In genomic region chr12:29519585-29520182, GRCh38 we compare ENCODE assay signal across 8 cellular contexts. TPM values are rescaled to one million over a fixed set of nuclear protein-coding genes. Genes with fewer than 3 reads are reported as not detected.
DNase-seq lines count a peak whose midpoint lies in the region; ATAC-seq and TF ChIP-seq lines count a peak whose summit lies in the region.

No MANE protein-coding gene starts in this region.

- H3K36me3 ChIP-seq in heart left ventricle (peaks cover 0 to 48% (median 33%) of the 10 kb centered on the region in 9 donors), esophagus muscularis mucosa (peaks cover 10 to 56% (median 29%) of the 10 kb centered on the region in 4 donors), ovary (no peaks in the 10 kb centered on the region)

- ATAC-seq in heart left ventricle (no peak), Right ventricle myocardium inferior (no peak), HG02610 (IDR thresholded peaks at IDR 0.05; ENCODE audit: unreplicated experiment) (no peak), GM18870 (IDR thresholded peaks at IDR 0.05; ENCODE audit: unreplicated experiment) (no peak)

- TF ChIP-seq CTCF in heart left ventricle (IDR thresholded peaks at IDR 0.05) (peak; percentile 48 to 77 (median 66)), esophagus muscularis mucosa (IDR thresholded peaks at IDR 0.05) (peak; percentile 51 to 63 (median 57)), ovary (IDR thresholded peaks at IDR 0.05) (peak; percentile 18 to 59 (median 52))

- TF ChIP-seq POLR2A in heart left ventricle (IDR thresholded peaks at IDR 0.05) (no peak), esophagus muscularis mucosa (IDR thresholded peaks at IDR 0.05; ENCODE audit: low read depth) (no peak), ovary (IDR thresholded peaks at IDR 0.05) (no peak)

- H3K27me3 ChIP-seq in heart left ventricle (no peaks in the 10 kb centered on the region), esophagus muscularis mucosa (no peaks in the 10 kb centered on the region), ovary (no peaks in the 10 kb centered on the region)

- intact Hi-C loops in heart left ventricle (cut with DNase I) = loop anchor here in 8 of 10 donors (5.0 to 10.0 kb wide), 3 partner anchors 765 to 1285 kb away; no protein-coding TSS in a partner anchor
- intact Hi-C loops in Right ventricle myocardium inferior (cut with DNase I) = loop anchor here (10.0 kb wide), 2 partner anchors 765 to 1285 kb away; no protein-coding TSS in a partner anchor
- intact Hi-C loops in esophagus muscularis mucosa (cut with DNase I) = loop anchor here (10.0 kb wide), 1 partner anchor 375 kb away; no protein-coding TSS in a partner anchor
- intact Hi-C loops in ovary (cut with DNase I) = loop anchor here in 1 of 4 donors (10.0 kb wide), 1 partner anchor 265 kb away; the partner anchor contains the start of gene TMTC1

- H3K4me1 ChIP-seq in heart left ventricle = no peaks in the 10 kb centered on the region
- H3K4me1 ChIP-seq in esophagus muscularis mucosa = no peaks in the 10 kb centered on the region
- H3K4me1 ChIP-seq in ovary (ENCODE audit: insufficient read depth) = no peaks in the 10 kb centered on the region

- H3K9me3 ChIP-seq in heart left ventricle = no peaks in the 10 kb centered on the region
- no peaks in the 10 kb centered on the region for H3K9me3 ChIP-seq in esophagus muscularis mucosa
- no peaks in the 10 kb centered on the region for H3K9me3 ChIP-seq in ovary

- H3K4me3 ChIP-seq in heart left ventricle = no peak overlapping the region
- no peak overlapping the region for H3K4me3 ChIP-seq in esophagus muscularis mucosa
- H3K4me3 ChIP-seq in ovary = no peak overlapping the region

- no peak for TF ChIP-seq EP300 in esophagus muscularis mucosa (IDR thresholded peaks at IDR 0.05)
- no peak for TF ChIP-seq EP300 in ovary (IDR thresholded peaks at IDR 0.05)

- DNase-seq in heart left ventricle (peak in 1 of 5 donors; percentile 13), Right ventricle myocardium inferior (ENCODE audit: missing footprints) (no peak), HT-29 (ENCODE audit: low spot score) (peak; percentile 72), SK-N-DZ (ENCODE audit: low spot score) (peak; percentile 48), esophagus muscularis mucosa (ENCODE audit: extremely low spot score) (no peak), ovary (peak in 2 of 5 donors; percentile 33 to 40)

- no peak overlapping the region for H3K27ac ChIP-seq in heart left ventricle
- no peak overlapping the region for H3K27ac ChIP-seq in esophagus muscularis mucosa (replicated peaks in 1 of 4)
- no peak overlapping the region for H3K27ac ChIP-seq in ovary

RNA-seq across cellular contexts. Expression of gene OVCH1, which starts 22.2 kb away (rescaled TPM):
- total RNA-seq in heart left ventricle = under 1 TPM in 2 of 9 donors, not detected in 7; 0.09 to 0.12 TPM
- polyA plus RNA-seq in heart left ventricle = under 1 TPM; 0.15 to 0.18 TPM
- total RNA-seq in Right ventricle myocardium inferior = 0.24 TPM
- not detected in 2 replicates for total RNA-seq in HT-29 (2014; rRNA removed; shearing (Covaris generic))
- 0.08 and 0.22 TPM in 2 replicates for polyA plus RNA-seq in SK-N-DZ (2014; cell fraction: cytosol; rRNA removed)
- polyA plus RNA-seq in SK-N-DZ (2014; cell fraction: nucleus; rRNA removed) = 0.71 and 1.4 TPM in 2 replicates
- total RNA-seq in esophagus muscularis mucosa = under 1 TPM in 2 of 4 donors, not detected in 2; 0.17 to 0.78 TPM
- total RNA-seq in ovary = under 1 TPM in 4 of 7 donors, not detected in 3; 0.10 to 0.48 (median 0.19) TPM
- under 1 TPM in 1 of 2 donors, not detected in 1; 0.21 TPM for polyA plus RNA-seq in ovary

Comparison
In these comparisons a context has a peak if more than half of its experiments do, and no peak if none do; other contexts are left out.
1. DNase-seq: peak in HT-29 (single experiment) and SK-N-DZ (single experiment); none in Right ventricle myocardium inferior (single experiment) and esophagus muscularis mucosa (single experiment).
2. Peak in every context shown above with its lines, with median percentiles within 50 percentile points of each other: CTCF ChIP-seq.